30 cellular contexts compared by ENCODE assay signal in the genomic region with DNA sequence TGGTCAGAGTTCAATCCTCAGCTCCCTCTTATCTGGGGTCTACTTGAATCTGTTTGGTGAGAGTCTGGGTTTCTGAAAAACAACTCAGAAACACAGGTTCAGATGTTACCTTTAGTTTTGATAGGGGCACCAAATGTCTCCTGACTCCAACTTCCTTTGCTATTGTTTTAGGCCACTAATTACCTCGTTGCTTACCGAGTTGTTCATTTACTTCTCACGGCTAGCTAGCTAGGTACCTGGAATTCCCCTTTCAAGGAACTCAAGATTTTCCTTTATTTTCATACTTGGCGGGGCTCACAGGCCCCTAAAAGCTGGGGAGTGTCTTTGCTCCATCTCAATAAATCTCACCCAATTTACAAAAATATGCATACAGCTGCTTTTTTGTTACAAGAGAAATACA.
"Had no signal": no experiment of that assay in that cellular context is flagged by ENCODE, and none has a peak within 500 bp of the region (broad histone marks: within the 10 kb centered on the region; RNA-seq: fewer than 3 reads in every experiment).

No MANE protein-coding gene starts in this region.

- H3K9ac ChIP-seq: neural progenitor cell, parathyroid adenoma had no signal

- H3K4me1 ChIP-seq: esophagus squamous epithelium, stomach had no signal

- H3K9me3 Mint-ChIP-seq: immature natural killer cell; memory B cell; mesothelial cell of epicardium; naive B cell; natural killer cell treated with Interleukin-12 subunit alpha and Interleukin-12 subunit beta and Interleukin-15 and Interleukin-18, amount 100 ng/mL, for 72 hours; neural progenitor cell; stimulated activated effector memory CD8-positive, alpha-beta T cell treated with anti-CD3 and anti-CD28 coated beads, Interleukin-12 subunit alpha, Interleukin-12 subunit beta, amount 100 ng/mL, for 72 hours; type B pancreatic cell had no signal

- H3K27ac Mint-ChIP-seq: immature natural killer cell; memory B cell; mesothelial cell of epicardium; natural killer cell treated with Interleukin-12 subunit alpha and Interleukin-12 subunit beta and Interleukin-15 and Interleukin-18, amount 100 ng/mL, for 72 hours; neural progenitor cell; progenitor cell of endocrine pancreas; stimulated activated effector memory CD8-positive, alpha-beta T cell treated with anti-CD3 and anti-CD28 coated beads, Interleukin-12 subunit alpha, Interleukin-12 subunit beta, amount 100 ng/mL, for 72 hours; type B pancreatic cell had no signal

- DNase-seq: effector CD8-positive, alpha-beta T cell; erythroblast; esophagus squamous epithelium; foreskin melanocyte; glutamatergic neuron; heart right ventricle; hippocampal formation; immature natural killer cell; islet precursor cell; mucosa of descending colon; naive B cell; right cardiac atrium; sigmoid colon; stimulated activated CD4-positive, alpha-beta T cell treated with anti-CD3 and anti-CD28 coated beads, Interleukin-2, amount 100 ng/mL, for 24 hours; stimulated activated CD4-positive, alpha-beta T cell treated with anti-CD3 and anti-CD28 coated beads, Interleukin-4, amount 100 ng/mL, for 24 hours; stimulated activated naive CD4-positive, alpha-beta T cell treated with Interleukin-2 at 50 U/mL for 16 hours; stomach; thyroid gland had no signal

- FAIRE-seq: colon, endothelial cell of umbilical vein had no signal

- H2AFZ ChIP-seq: neural progenitor cell, parathyroid adenoma had no signal

- H3K27me3 ChIP-seq: esophagus squamous epithelium, heart right ventricle, neural progenitor cell, sigmoid colon, stomach, thyroid gland had no signal

- H3K4me3 ChIP-seq: esophagus squamous epithelium, heart right ventricle, lung, mucosa of descending colon, neural progenitor cell, sigmoid colon, stomach, thyroid gland had no signal

- H3K27me3 Mint-ChIP-seq: progenitor cell of endocrine pancreas, type B pancreatic cell had no signal

- H3K36me3 ChIP-seq: esophagus squamous epithelium, heart right ventricle, neural progenitor cell, sigmoid colon, stomach, thyroid gland had no signal

- H3K36me3 Mint-ChIP-seq: immature natural killer cell; memory B cell; mesothelial cell of epicardium; naive B cell; natural killer cell treated with Interleukin-12 subunit alpha and Interleukin-12 subunit beta and Interleukin-15 and Interleukin-18, amount 100 ng/mL, for 72 hours; neural progenitor cell; stimulated activated effector memory CD8-positive, alpha-beta T cell treated with anti-CD3 and anti-CD28 coated beads, Interleukin-12 subunit alpha, Interleukin-12 subunit beta, amount 100 ng/mL, for 72 hours; type B pancreatic cell had no signal

- H3K4me3 Mint-ChIP-seq: immature natural killer cell; memory B cell; mesothelial cell of epicardium; naive B cell; natural killer cell treated with Interleukin-12 subunit alpha and Interleukin-12 subunit beta and Interleukin-15 and Interleukin-18, amount 100 ng/mL, for 72 hours; neural progenitor cell; stimulated activated effector memory CD8-positive, alpha-beta T cell treated with anti-CD3 and anti-CD28 coated beads, Interleukin-12 subunit alpha, Interleukin-12 subunit beta, amount 100 ng/mL, for 72 hours; type B pancreatic cell had no signal

- H3K9me3 ChIP-seq: esophagus squamous epithelium, heart right ventricle, mucosa of descending colon, sigmoid colon, stomach, thyroid gland had no signal

- ATAC-seq: heart right ventricle; left lobe of liver; mucosa of descending colon; natural killer cell treated with Interleukin-12 subunit alpha and Interleukin-12 subunit beta and Interleukin-15 and Interleukin-18, amount 100 ng/mL, for 72 hours; right cardiac atrium; stimulated activated effector memory CD8-positive, alpha-beta T cell treated with anti-CD3 and anti-CD28 coated beads, Interleukin-12 subunit alpha, Interleukin-12 subunit beta, amount 100 ng/mL, for 72 hours had no signal

- H3K79me2 ChIP-seq: parathyroid adenoma had no signal

- H3K27ac ChIP-seq: esophagus squamous epithelium, heart right ventricle, neural progenitor cell, parathyroid adenoma, sigmoid colon, stomach had no signal

- H3K4me1 Mint-ChIP-seq: immature natural killer cell; memory B cell; naive B cell; stimulated activated effector memory CD8-positive, alpha-beta T cell treated with anti-CD3 and anti-CD28 coated beads, Interleukin-12 subunit alpha, Interleukin-12 subunit beta, amount 100 ng/mL, for 72 hours had no signal
